In the genomic region with DNA sequence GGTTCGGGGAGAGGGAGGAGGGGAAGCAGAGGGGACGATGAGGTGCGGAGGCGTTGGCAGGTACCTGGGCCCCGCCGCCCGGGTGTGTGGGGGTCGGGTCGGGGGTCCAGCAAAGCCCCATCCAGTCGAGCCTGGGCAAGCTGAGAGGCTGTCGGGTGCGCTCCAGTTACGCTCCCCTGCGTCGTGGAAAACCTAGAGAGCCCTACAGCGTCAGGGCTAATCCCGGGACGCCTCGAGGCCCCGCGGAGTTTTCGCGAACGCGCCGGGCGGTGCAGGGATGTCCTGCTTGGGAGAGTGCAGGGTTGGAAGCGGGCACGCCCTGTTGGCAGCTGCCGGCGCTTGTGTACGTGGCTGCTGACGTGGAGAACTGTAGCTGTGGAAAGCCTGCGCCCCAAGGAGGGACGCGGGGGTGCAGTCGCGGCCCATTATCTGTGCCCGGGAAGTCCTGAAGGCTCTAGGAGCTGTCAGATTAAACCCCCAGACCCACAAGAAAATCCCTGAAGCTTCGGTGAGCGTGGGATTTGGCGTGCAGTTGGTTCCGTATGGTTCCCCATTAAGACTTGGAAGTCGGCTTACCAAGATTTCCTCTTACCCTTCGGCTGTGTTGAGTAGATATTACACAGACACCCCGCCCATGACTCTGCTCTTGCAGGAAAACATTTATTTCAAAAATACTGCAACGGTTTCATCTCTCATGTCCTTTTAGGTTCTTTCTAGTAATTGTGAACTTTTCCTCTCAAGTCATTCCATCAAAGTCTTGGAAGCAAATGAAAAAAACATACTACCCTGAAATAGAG, we compare ENCODE assay signal across 8 cellular contexts. TPM values are rescaled to one million over a fixed set of nuclear protein-coding genes. Genes with fewer than 3 reads are reported as not detected.
A peak's percentile ranks its signal among the peaks of the same experiment; 100 is the strongest.
DNase-seq lines count a peak whose midpoint lies in the region; ATAC-seq and TF ChIP-seq lines count a peak whose summit lies in the region.

No MANE protein-coding gene starts in this region.

- CTCF ChIA-PET in OCI-LY7 (lab: Charles Lee; ENCODE audit: unreplicated experiment): interaction anchor here (0.7 kb wide), 1 partner anchor 393 kb away, joined by 6 read pairs; no protein-coding TSS in a partner anchor

- H3K9me3 ChIP-seq in BLaER1 (no peaks in the 10 kb centered on the region), OCI-LY7 (ENCODE audit: low read length) (no peaks in the 10 kb centered on the region), neural cell (ENCODE audit: low read length) (no peaks in the 10 kb centered on the region), stomach (no peaks in the 10 kb centered on the region)

- H3K4me3 ChIP-seq in BLaER1: peak overlapping the region; percentile 84
- peak overlapping the region; percentile 74 for H3K4me3 ChIP-seq in OCI-LY7 (ENCODE audit: low read depth, low read length, poor library complexity, severe bottlenecking)
- H3K4me3 ChIP-seq in fibroblast of mammary gland (ENCODE audit: control insufficient read depth, low read depth, low read length): peak overlapping the region; percentile 64
- H3K4me3 ChIP-seq in neural cell (ENCODE audit: low read length): peak overlapping the region; percentile 94
- H3K4me3 ChIP-seq in stomach: peak overlapping the region; percentile 54 to 72 (median 64)

- intact Hi-C loops in OCI-LY7 (cut with micrococcal nuclease; ENCODE audit: unreplicated experiment): loop anchor here (1.0 to 10.0 kb wide), 4 partner anchors 12 to 1169 kb away; partner anchors contain the start of genes ANO6, SCAF11 and SLC38A2
- intact Hi-C loops in stomach (cut with DNase I; ENCODE audit: low total_unique reads): no loop called here

- H2AFZ ChIP-seq in OCI-LY7 (ENCODE audit: low read length) (peak overlapping the region; percentile 80; the same call in 1 of the 2 replicates), neural cell (ENCODE audit: low read depth, low read length) (peak overlapping the region; percentile 97)

- WGBS in stomach, 5 donors: 0 to 1% (median 0%) methylated on average over 24 to 47 of the region's 47 CpGs

- peak; percentile 38 for TF ChIP-seq EP300 in neural cell (conservative IDR thresholded peaks at IDR 0.05; ENCODE audit: poor library complexity, severe bottlenecking)
- TF ChIP-seq EP300 in stomach (IDR thresholded peaks at IDR 0.05): peak; percentile 50

- H3K27ac ChIP-seq in BLaER1 (peak overlapping the region; percentile 95), OCI-LY7 (ENCODE audit: low read depth, low read length, poor library complexity, severe bottlenecking) (no peak overlapping the region), neural cell (ENCODE audit: low read length) (peak overlapping the region; percentile 98), stomach (peak overlapping the region; percentile 99 to 100 (median 99))

- ATAC-seq in GM19043 (IDR thresholded peaks at IDR 0.05; ENCODE audit: low read depth, unreplicated experiment): peak; percentile 25
- ATAC-seq in HG03378 (IDR thresholded peaks at IDR 0.05; ENCODE audit: unreplicated experiment): peak; percentile 29

- H3K79me2 ChIP-seq in OCI-LY7 (ENCODE audit: insufficient read depth, low read depth, low read length): no peaks in the 10 kb centered on the region
- H3K79me2 ChIP-seq in neural cell (replicated peaks; ENCODE audit: insufficient read depth, low read length): no peaks in the 10 kb centered on the region

- DNase-seq in OCI-LY7 (ENCODE audit: low spot score): peak; percentile 37
- peak; percentile 54 to 62 for DNase-seq in activated T-helper 1 cell treated with anti-CD3 and anti-CD28 coated beads, Interleukin-2, amount 50 U/mL, for 16 hours (ENCODE audit: low read depth in 1 of 2, low spot score in 1 of 2)
- DNase-seq in fibroblast of mammary gland (ENCODE audit: low read depth): peak; percentile 96
- peak; percentile 94 for DNase-seq in stomach

- H3F3A ChIP-seq in neural cell (ENCODE audit: insufficient read depth, low read length, poor library complexity, severe bottlenecking): peaks cover 4% of the 10 kb centered on the region

- H4K20me1 ChIP-seq in BLaER1 (no peaks in the 10 kb centered on the region), OCI-LY7 (ENCODE audit: insufficient read depth, low read length) (peaks cover 4% of the 10 kb centered on the region; the same call in 1 of the 2 replicates), neural cell (ENCODE audit: insufficient read depth) (no peaks in the 10 kb centered on the region)

- no TSS peak for BruUV-seq in OCI-LY7 (replicated peaks; lab: Mats Ljungman, UMichigan)

- no peaks in the 10 kb centered on the region for H3K36me3 ChIP-seq in BLaER1
- no peaks in the 10 kb centered on the region for H3K36me3 ChIP-seq in OCI-LY7 (ENCODE audit: insufficient read depth, low read length)
- H3K36me3 ChIP-seq in neural cell (ENCODE audit: insufficient read depth, low read length): no peaks in the 10 kb centered on the region
- H3K36me3 ChIP-seq in stomach: no peaks in the 10 kb centered on the region

- TF ChIP-seq CTCF in OCI-LY7 (conservative IDR thresholded peaks at IDR 0.05; ENCODE audit: low read length): no peak
- TF ChIP-seq CTCF in fibroblast of mammary gland (conservative IDR thresholded peaks at IDR 0.05; ENCODE audit: control insufficient read depth, insufficient read depth, low read depth, low read length): no peak
- TF ChIP-seq CTCF in neural cell (IDR thresholded peaks at IDR 0.05; ENCODE audit: poor library complexity, severe bottlenecking): peak; percentile 39
- TF ChIP-seq CTCF in stomach (IDR thresholded peaks at IDR 0.05): no peak

- peak in 1 of 4 donors; percentile 91 for TF ChIP-seq POLR2A in stomach (IDR thresholded peaks at IDR 0.05)

- peak overlapping the region; percentile 89 for H3K4me2 ChIP-seq in BLaER1
- H3K4me2 ChIP-seq in OCI-LY7 (ENCODE audit: low read length): peak overlapping the region; percentile 92
- H3K4me2 ChIP-seq in neural cell (ENCODE audit: low read length): peak overlapping the region; percentile 74

- H3K9ac ChIP-seq in BLaER1 (peak overlapping the region; percentile 88), neural cell (ENCODE audit: low read length) (peak overlapping the region; percentile 99)

- no peaks in the 10 kb centered on the region for H3K9me2 ChIP-seq in OCI-LY7 (ENCODE audit: insufficient read depth, low read length)
- no peaks in the 10 kb centered on the region for H3K9me2 ChIP-seq in neural cell (ENCODE audit: insufficient read depth, low read length)

- H3K27me3 ChIP-seq in BLaER1 (no peaks in the 10 kb centered on the region), neural cell (ENCODE audit: insufficient read depth, low read depth, low read length) (no peaks in the 10 kb centered on the region), stomach (no peaks in the 10 kb centered on the region)

- peaks cover 58% of the 10 kb centered on the region for H3K4me1 ChIP-seq in BLaER1
- peaks cover 53% of the 10 kb centered on the region for H3K4me1 ChIP-seq in OCI-LY7 (ENCODE audit: insufficient read depth, low read length, poor library complexity, severe bottlenecking)
- H3K4me1 ChIP-seq in stomach: peaks cover 36 to 59% (median 45%) of the 10 kb centered on the region in 4 donors

- POLR2A ChIA-PET in OCI-LY7 (lab: Charles Lee): interaction anchor here (0.6 to 0.7 kb wide), 2 partner anchors 21 to 1107 kb away, joined by 3 read pairs; no protein-coding TSS in a partner anchor

- TF ChIP-seq RAD21 in neural cell (conservative IDR thresholded peaks at IDR 0.05): peak; percentile 53

TF ChIP-seq in neural cell, 6 proteins besides CTCF, POLR2A, EP300 and RAD21:
- TF ChIP-seq MXI1 (conservative IDR thresholded peaks at IDR 0.05; ENCODE audit: poor library complexity, severe bottlenecking): peak; percentile 53
- TF ChIP-seq, protein P1, sequence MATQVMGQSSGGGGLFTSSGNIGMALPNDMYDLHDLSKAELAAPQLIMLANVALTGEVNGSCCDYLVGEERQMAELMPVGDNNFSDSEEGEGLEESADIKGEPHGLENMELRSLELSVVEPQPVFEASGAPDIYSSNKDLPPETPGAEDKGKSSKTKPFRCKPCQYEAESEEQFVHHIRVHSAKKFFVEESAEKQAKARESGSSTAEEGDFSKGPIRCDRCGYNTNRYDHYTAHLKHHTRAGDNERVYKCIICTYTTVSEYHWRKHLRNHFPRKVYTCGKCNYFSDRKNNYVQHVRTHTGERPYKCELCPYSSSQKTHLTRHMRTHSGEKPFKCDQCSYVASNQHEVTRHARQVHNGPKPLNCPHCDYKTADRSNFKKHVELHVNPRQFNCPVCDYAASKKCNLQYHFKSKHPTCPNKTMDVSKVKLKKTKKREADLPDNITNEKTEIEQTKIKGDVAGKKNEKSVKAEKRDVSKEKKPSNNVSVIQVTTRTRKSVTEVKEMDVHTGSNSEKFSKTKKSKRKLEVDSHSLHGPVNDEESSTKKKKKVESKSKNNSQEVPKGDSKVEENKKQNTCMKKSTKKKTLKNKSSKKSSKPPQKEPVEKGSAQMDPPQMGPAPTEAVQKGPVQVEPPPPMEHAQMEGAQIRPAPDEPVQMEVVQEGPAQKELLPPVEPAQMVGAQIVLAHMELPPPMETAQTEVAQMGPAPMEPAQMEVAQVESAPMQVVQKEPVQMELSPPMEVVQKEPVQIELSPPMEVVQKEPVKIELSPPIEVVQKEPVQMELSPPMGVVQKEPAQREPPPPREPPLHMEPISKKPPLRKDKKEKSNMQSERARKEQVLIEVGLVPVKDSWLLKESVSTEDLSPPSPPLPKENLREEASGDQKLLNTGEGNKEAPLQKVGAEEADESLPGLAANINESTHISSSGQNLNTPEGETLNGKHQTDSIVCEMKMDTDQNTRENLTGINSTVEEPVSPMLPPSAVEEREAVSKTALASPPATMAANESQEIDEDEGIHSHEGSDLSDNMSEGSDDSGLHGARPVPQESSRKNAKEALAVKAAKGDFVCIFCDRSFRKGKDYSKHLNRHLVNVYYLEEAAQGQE (IDR thresholded peaks at IDR 0.05; ENCODE audit: borderline replicate concordance): peak; percentile 74
- TF ChIP-seq EZH2 (IDR thresholded peaks at IDR 0.05; ENCODE audit: borderline replicate concordance, insufficient read depth, low read length, poor library complexity, severe bottlenecking): no peak
- peak; percentile 48 for TF ChIP-seq TAF1 (IDR thresholded peaks at IDR 0.05; ENCODE audit: low read depth)
- TF ChIP-seq SMC3 (conservative IDR thresholded peaks at IDR 0.05; ENCODE audit: poor library complexity): peak; percentile 58
- peak; percentile 78 for TF ChIP-seq POLR2AphosphoS5 (IDR thresholded peaks at IDR 0.05)

RNA-seq across cellular contexts. Expression of gene SLC38A2, which starts 11.3 kb away (rescaled TPM):
- 66.2 and 70.5 TPM in 2 replicates for total RNA-seq in OCI-LY7 (2014; rRNA removed; shearing (Covaris generic))
- total RNA-seq in OCI-LY7 (2022) (93.5 and 107 TPM in 2 replicates), stomach (100 to 1,000 TPM; 141 to 716 (median 250) TPM)
- polyA plus RNA-seq in neural cell (143 and 148 TPM in 2 replicates), stomach (10 to 100 TPM; 26.6 to 88.6 (median 27.2) TPM)
- polyA minus RNA-seq in neural cell: 306 and 345 TPM in 2 replicates

Comparison
In these comparisons a context has a peak if more than half of its experiments do, and no peak if none do; other contexts are left out.
1. DNase-seq: peak in every context shown above with its lines; median percentile 96 in fibroblast of mammary gland; 94 in stomach; 58 in activated T-helper 1 cell treated with anti-CD3 and anti-CD28 coated beads, Interleukin-2, amount 50 U/mL, for 16 hours; 37 in OCI-LY7.